Comparison of ENCODE assay signal across 1 cellular context in genomic region chr3:57960174-57960505, GRCh38.
A peak's percentile ranks its signal among the peaks of the same experiment; 100 is the strongest.
TF ChIP-seq lines count a peak whose summit lies in the region.

No MANE protein-coding gene starts in this region.

TF ChIP-seq in HepG2, 621 proteins besides CTCF, POLR2A, EP300 and RAD21:
- TF ChIP-seq NFYB (CRISPR knock-in tag; IDR thresholded peaks at IDR 0.05) (peak; percentile 50; the same call in 1 of the 2 replicates), DNMT3B (CRISPR knock-in tag; conservative IDR thresholded peaks at IDR 0.05) (no peak), BCL3 (CRISPR knock-in tag; IDR thresholded peaks at IDR 0.05) (0 out of 2 replicates have a peak, but pooled peaks have one; percentile 30), ZNF687 (CRISPR knock-in tag; IDR thresholded peaks at IDR 0.05) (peak; percentile 39; the same call in 1 of the 2 replicates), ATF3 (CRISPR knock-in tag; IDR thresholded peaks at IDR 0.05) (no peak), NFYC (CRISPR knock-in tag; IDR thresholded peaks at IDR 0.05) (peak; percentile 54), USF2 (IDR thresholded peaks at IDR 0.05; ENCODE audit: low read depth, low read length) (0 out of 2 replicates have a peak, but pooled peaks have one; percentile 30), USF2 (CRISPR knock-in tag; IDR thresholded peaks at IDR 0.05; ENCODE audit: borderline replicate concordance) (peak; percentile 52; the same call in 1 of the 2 replicates), ZNF383 (CRISPR knock-in tag; IDR thresholded peaks at IDR 0.05; ENCODE audit: borderline replicate concordance) (0 out of 2 replicates have a peak, but pooled peaks have one; percentile 5), SNAPC2 (CRISPR knock-in tag; IDR thresholded peaks at IDR 0.05) (0 out of 2 replicates have a peak, but pooled peaks have one; percentile 48), ARHGAP35 (CRISPR knock-in tag; IDR thresholded peaks at IDR 0.05; ENCODE audit: borderline replicate concordance) (no peak), GATA4 (IDR thresholded peaks at IDR 0.05; ENCODE audit: borderline replicate concordance, low read depth) (no peak)
